Comparison of ENCODE assay signal across 23 cellular contexts in genomic region chr15:38687340-38687739, GRCh38.
DNase-seq lines count a peak whose midpoint lies in the region; ATAC-seq and TF ChIP-seq lines count a peak whose summit lies in the region.
"Had no signal": no experiment of that assay in that cellular context is flagged by ENCODE, and none has a peak within 500 bp of the region (broad histone marks: within the 10 kb centered on the region; RNA-seq: fewer than 3 reads in every experiment).

No MANE protein-coding gene starts in this region.

- H3K27ac ChIP-seq in CD8-positive, alpha-beta memory T cell (ENCODE audit: low read depth, low read length), result no peak overlapping the region
- H3K27ac ChIP-seq in effector memory CD4-positive, alpha-beta T cell (ENCODE audit: insufficient read depth, low read length, poor library complexity, severe bottlenecking), result peak overlapping the region; percentile 63
- H3K27ac ChIP-seq in right atrium auricular region, result no peak overlapping the region
- H3K27ac ChIP-seq: SJCRH30 had no signal

- no peak overlapping the region for H3K4me3 ChIP-seq in AG10803 (ENCODE audit: low read length)
- no peak overlapping the region for H3K4me3 ChIP-seq in CD8-positive, alpha-beta memory T cell (ENCODE audit: low read length)
- no peak overlapping the region for H3K4me3 ChIP-seq in effector memory CD4-positive, alpha-beta T cell (ENCODE audit: insufficient read depth, low read depth, low read length, poor library complexity, severe bottlenecking)
- no peak overlapping the region for H3K4me3 ChIP-seq in right atrium auricular region
- H3K4me3 ChIP-seq: SJCRH30 had no signal

- H3K4me1 Mint-ChIP-seq in CD8-positive, alpha-beta memory T cell, result peaks cover 85 to 95% (median 89%) of the 10 kb centered on the region in 3 donors
- H3K4me1 Mint-ChIP-seq in activated CD4-positive, alpha-beta memory T cell treated with anti-CD3 and anti-CD28 coated beads for 36 hours (ENCODE audit: low read depth), result peaks cover 94% of the 10 kb centered on the region

- H3K9me3 ChIP-seq in CD8-positive, alpha-beta memory T cell (ENCODE audit: low read length), result no peaks in the 10 kb centered on the region
- H3K9me3 ChIP-seq in effector memory CD4-positive, alpha-beta T cell (ENCODE audit: control insufficient read depth, low read length), result no peaks in the 10 kb centered on the region
- H3K9me3 ChIP-seq in right atrium auricular region, result no peaks in the 10 kb centered on the region
- H3K9me3 ChIP-seq: SJCRH30 had no signal

- ATAC-seq in HG03469 (IDR thresholded peaks at IDR 0.05; ENCODE audit: unreplicated experiment) (no peak), left lobe of liver (no peak)

- intact Hi-C loops in activated CD4-positive, alpha-beta memory T cell treated with anti-CD3 and anti-CD28 coated beads for 36 hours (cut with micrococcal nuclease), result no loop called here

- H3K36me3 ChIP-seq in CD8-positive, alpha-beta memory T cell (ENCODE audit: insufficient read depth, low read length), result no peaks in the 10 kb centered on the region
- H3K36me3 ChIP-seq in effector memory CD4-positive, alpha-beta T cell (ENCODE audit: control insufficient read depth, insufficient read depth, low read length), result no peaks in the 10 kb centered on the region
- H3K36me3 ChIP-seq in right atrium auricular region, result no peaks in the 10 kb centered on the region
- H3K36me3 ChIP-seq: SJCRH30 had no signal

- H3K27ac Mint-ChIP-seq in CD8-positive, alpha-beta memory T cell, result peak overlapping the region; percentile 72 to 95 (median 90)
- H3K27ac Mint-ChIP-seq in activated CD4-positive, alpha-beta memory T cell treated with anti-CD3 and anti-CD28 coated beads for 36 hours, result peak overlapping the region; percentile 92
- H3K27ac Mint-ChIP-seq: memory B cell, nephron progenitor cell, progenitor cell of endocrine pancreas had no signal

- no peaks in the 10 kb centered on the region for H3K27me3 ChIP-seq in CD8-positive, alpha-beta memory T cell (ENCODE audit: insufficient read depth, low read length, poor library complexity, severe bottlenecking)
- no peaks in the 10 kb centered on the region for H3K27me3 ChIP-seq in effector memory CD4-positive, alpha-beta T cell (replicated peaks; ENCODE audit: control insufficient read depth, insufficient read depth, low read length, poor library complexity, severe bottlenecking)
- H3K27me3 ChIP-seq in right atrium auricular region, result no peaks in the 10 kb centered on the region

- H3K4me1 ChIP-seq in CD8-positive, alpha-beta memory T cell (ENCODE audit: insufficient read depth, low read length), result peaks cover 88% of the 10 kb centered on the region
- H3K4me1 ChIP-seq in effector memory CD4-positive, alpha-beta T cell (ENCODE audit: control insufficient read depth, insufficient read depth, low read length, poor library complexity, severe bottlenecking), result peaks cover 82% of the 10 kb centered on the region
- H3K4me1 ChIP-seq in right atrium auricular region, result peaks cover 0 to 5% of the 10 kb centered on the region in 2 donors
- H3K4me1 ChIP-seq: SJCRH30 had no signal

- no peaks in the 10 kb centered on the region for H3K9me3 Mint-ChIP-seq in CD8-positive, alpha-beta memory T cell
- no peaks in the 10 kb centered on the region for H3K9me3 Mint-ChIP-seq in activated CD4-positive, alpha-beta memory T cell treated with anti-CD3 and anti-CD28 coated beads for 36 hours
- H3K9me3 Mint-ChIP-seq: memory B cell, nephron progenitor cell had no signal

- H3K4me3 Mint-ChIP-seq in CD8-positive, alpha-beta memory T cell, result peak overlapping the region in 5 of 7 donors; percentile 18 to 80 (median 58)
- no peak overlapping the region for H3K4me3 Mint-ChIP-seq in activated CD4-positive, alpha-beta memory T cell treated with anti-CD3 and anti-CD28 coated beads for 36 hours
- H3K4me3 Mint-ChIP-seq: memory B cell, nephron progenitor cell had no signal

- no peaks in the 10 kb centered on the region for H3K27me3 Mint-ChIP-seq in CD8-positive, alpha-beta memory T cell
- no peaks in the 10 kb centered on the region for H3K27me3 Mint-ChIP-seq in activated CD4-positive, alpha-beta memory T cell treated with anti-CD3 and anti-CD28 coated beads for 36 hours
- H3K27me3 Mint-ChIP-seq: memory B cell had no signal

- TF ChIP-seq CTCF in AG10803 (conservative IDR thresholded peaks at IDR 0.05; ENCODE audit: low read length) (no peak), right atrium auricular region (IDR thresholded peaks at IDR 0.05) (no peak)

- DNase-seq in AG10803 (ENCODE audit: low read depth), result peak; percentile 80
- no peak for DNase-seq in CD8-positive, alpha-beta memory T cell
- DNase-seq in activated CD4-positive, alpha-beta memory T cell treated with anti-CD3 and anti-CD28 coated beads for 36 hours, result no peak
- DNase-seq in effector memory CD4-positive, alpha-beta T cell, result no peak
- DNase-seq in left lobe of liver (ENCODE audit: low spot score), result no peak
- no peak for DNase-seq in NK-92 (lab: John Stamatoyannopoulos, UW; ENCODE audit: unreplicated experiment)
- no peak for DNase-seq in right atrium auricular region (ENCODE audit: low spot score)
- DNase-seq: activated T-cell treated with anti-CD3 and anti-CD28 coated beads for 4 hours; AML-193; anterior cingulate cortex; foreskin melanocyte; GDM1; hypothalamus; Karpas-422; kidney; NCI-H1092 treated with DMSO at 0.1 percent for 48 hours; nephron progenitor cell; SJCRH30; stimulated activated CD4-positive, alpha-beta T cell treated with anti-CD3 and anti-CD28 coated beads, Interleukin-2, amount 100 ng/mL, for 48 hours; T1000 had no signal

- no peaks in the 10 kb centered on the region for H3K36me3 Mint-ChIP-seq in CD8-positive, alpha-beta memory T cell
- no peaks in the 10 kb centered on the region for H3K36me3 Mint-ChIP-seq in activated CD4-positive, alpha-beta memory T cell treated with anti-CD3 and anti-CD28 coated beads for 36 hours
- H3K36me3 Mint-ChIP-seq: memory B cell had no signal

- CTCF ChIA-PET in CD8-positive, alpha-beta memory T cell (lab: Charles Lee), result interaction anchor here (0.5 to 7.7 kb wide), 15 partner anchors 11 to 247 kb away, joined by 3 to 213 read pairs (median 12); partner anchors contain the start of genes FAM98B and RASGRP1
- CTCF ChIA-PET in activated CD4-positive, alpha-beta memory T cell treated with anti-CD3 and anti-CD28 coated beads for 36 hours (lab: Charles Lee), result interaction anchor here (0.8 to 19.7 kb wide), 16 partner anchors 9 to 246 kb away, joined by 3 to 551 read pairs (median 37); partner anchors contain the start of genes FAM98B and RASGRP1

- POLR2A ChIA-PET in CD8-positive, alpha-beta memory T cell (lab: Charles Lee), result interaction anchor here (1.2 to 6.1 kb wide), 6 partner anchors 16 to 233 kb away, joined by 3 to 55 read pairs (median 10); partner anchors contain the start of genes FAM98B and RASGRP1
- POLR2A ChIA-PET in activated CD4-positive, alpha-beta memory T cell treated with anti-CD3 and anti-CD28 coated beads for 36 hours (lab: Charles Lee), result interaction anchor here (1.0 to 10.9 kb wide), 11 partner anchors 10 to 233 kb away, joined by 3 to 307 read pairs (median 8); partner anchors contain the start of genes FAM98B and RASGRP1
